1 cellular context compared by ENCODE assay signal in the genomic region with DNA sequence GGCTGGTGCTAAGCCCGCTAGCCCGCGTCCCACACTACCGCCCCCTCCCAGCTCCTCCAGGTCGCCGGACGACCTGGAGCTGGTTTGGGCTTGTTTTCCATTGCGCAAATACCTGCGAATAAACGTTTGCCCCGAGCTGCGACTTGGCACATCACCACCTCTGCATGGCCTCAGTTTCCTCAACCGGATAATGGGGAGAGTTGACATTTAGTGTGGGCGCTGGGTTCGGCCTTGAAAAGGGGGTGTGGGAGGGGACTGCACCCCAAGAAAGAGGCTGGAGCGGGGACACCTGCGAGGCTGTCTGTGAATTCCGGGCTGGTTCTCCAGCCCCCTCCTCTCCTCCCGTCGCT.
TF ChIP-seq lines count a peak whose summit lies in the region.

No MANE protein-coding gene starts in this region.

TF ChIP-seq in A549, 52 proteins besides CTCF, POLR2A, EP300 and RAD21:
- TF ChIP-seq ZC3H11A (IDR thresholded peaks at IDR 0.05) = no peak
- peak; percentile 23 to 72; a peak in 3 of 4 replicates for TF ChIP-seq CEBPB (IDR thresholded peaks at IDR 0.05)
- 0 out of 2 replicates have a peak, but pooled peaks have one; percentile 9 for TF ChIP-seq EHF (CRISPR knock-in tag; IDR thresholded peaks at IDR 0.05)
- 0 out of 2 replicates have a peak, but pooled peaks have one; percentile 59 for TF ChIP-seq TP53 (CRISPR knock-in tag; IDR thresholded peaks at IDR 0.05)
- peak; percentile 43; the same call in 1 of the 2 replicates for TF ChIP-seq HOXA7 (CRISPR knock-in tag; IDR thresholded peaks at IDR 0.05)
- TF ChIP-seq, protein P1, sequence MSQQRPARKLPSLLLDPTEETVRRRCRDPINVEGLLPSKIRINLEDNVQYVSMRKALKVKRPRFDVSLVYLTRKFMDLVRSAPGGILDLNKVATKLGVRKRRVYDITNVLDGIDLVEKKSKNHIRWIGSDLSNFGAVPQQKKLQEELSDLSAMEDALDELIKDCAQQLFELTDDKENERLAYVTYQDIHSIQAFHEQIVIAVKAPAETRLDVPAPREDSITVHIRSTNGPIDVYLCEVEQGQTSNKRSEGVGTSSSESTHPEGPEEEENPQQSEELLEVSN (IDR thresholded peaks at IDR 0.05; ENCODE audit: borderline replicate concordance, low read depth) = no peak
- TF ChIP-seq, protein P2, sequence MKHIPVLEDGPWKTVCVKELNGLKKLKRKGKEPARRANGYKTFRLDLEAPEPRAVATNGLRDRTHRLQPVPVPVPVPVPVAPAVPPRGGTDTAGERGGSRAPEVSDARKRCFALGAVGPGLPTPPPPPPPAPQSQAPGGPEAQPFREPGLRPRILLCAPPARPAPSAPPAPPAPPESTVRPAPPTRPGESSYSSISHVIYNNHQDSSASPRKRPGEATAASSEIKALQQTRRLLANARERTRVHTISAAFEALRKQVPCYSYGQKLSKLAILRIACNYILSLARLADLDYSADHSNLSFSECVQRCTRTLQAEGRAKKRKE (CRISPR knock-in tag; IDR thresholded peaks at IDR 0.05; ENCODE audit: low read depth) = no peak
- no peak for TF ChIP-seq ZSCAN20 (CRISPR knock-in tag; IDR thresholded peaks at IDR 0.05)
